23 cellular contexts compared by ENCODE assay signal in the genomic region with DNA sequence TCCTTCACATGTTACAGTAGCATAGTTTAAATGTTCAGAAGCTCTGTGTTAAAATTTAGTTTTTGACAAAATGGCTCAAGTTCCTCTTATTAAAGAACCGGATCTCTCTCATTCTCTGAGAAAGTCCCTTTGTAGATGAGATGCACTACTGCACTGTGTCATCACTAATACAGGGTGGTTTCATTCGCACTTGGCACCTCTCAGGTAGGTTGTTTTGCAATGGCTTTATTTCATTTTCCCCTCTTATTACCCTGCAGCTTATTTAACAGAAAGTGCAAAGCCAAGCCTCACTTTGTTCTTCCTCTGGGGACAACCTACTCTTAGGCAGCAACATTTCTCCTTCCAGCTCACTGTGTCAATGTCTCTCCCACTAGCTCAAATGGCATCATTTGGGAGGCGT.
A peak's percentile ranks its signal among the peaks of the same experiment; 100 is the strongest.
DNase-seq lines count a peak whose midpoint lies in the region; ATAC-seq lines count a peak whose summit lies in the region.
"Had no signal": no experiment of that assay in that cellular context is flagged by ENCODE, and none has a peak within 500 bp of the region (broad histone marks: within the 10 kb centered on the region; RNA-seq: fewer than 3 reads in every experiment).

No MANE protein-coding gene starts in this region.

- H3K14ac ChIP-seq in neuronal stem cell (ENCODE audit: low read length) = no peak overlapping the region

- no peak overlapping the region for H2AFZ ChIP-seq in neuronal stem cell (ENCODE audit: low read length)
- H2AFZ ChIP-seq: GM23248 had no signal

- no peak overlapping the region for H3K4me3 ChIP-seq in neuronal stem cell (ENCODE audit: low read length in 2 of 2)
- H3K4me3 ChIP-seq: GM23248, K562, SK-N-MC had no signal

- H2BK120ac ChIP-seq in neuronal stem cell (ENCODE audit: low read depth, low read length) = no peak overlapping the region

- H2BK5ac ChIP-seq in neuronal stem cell (ENCODE audit: low read length) = no peak overlapping the region

- peak; percentile 46 to 51 for ATAC-seq in activated CD4-positive, CD25-positive, alpha-beta regulatory T cell treated with anti-CD3 and anti-CD28 coated beads, Interleukin-2, amount 50 U/mL, for 24 hours
- peak; percentile 63 for ATAC-seq in GM19463 (IDR thresholded peaks at IDR 0.05; ENCODE audit: unreplicated experiment)
- peak; percentile 85 for ATAC-seq in HG02852 (IDR thresholded peaks at IDR 0.05; ENCODE audit: unreplicated experiment)
- ATAC-seq: K562 had no signal

- H3K4me2 ChIP-seq in neuronal stem cell (ENCODE audit: insufficient read depth, low read length, poor library complexity, severe bottlenecking) = no peak overlapping the region

- no peaks in the 10 kb centered on the region for H3K36me3 ChIP-seq in neuronal stem cell (replicated peaks in 1 of 2; ENCODE audit: control insufficient read depth in 2 of 2, insufficient read depth in 2 of 2, low read length in 2 of 2)

- DNase-seq in activated CD4-positive, CD25-positive, alpha-beta regulatory T cell treated with anti-CD3 and anti-CD28 coated beads, Interleukin-2, amount 50 U/mL, for 72 hours = no peak
- no peak for DNase-seq in activated gamma-delta T cell (lab: John Stamatoyannopoulos, UW)
- no peak for DNase-seq in putamen (ENCODE audit: low spot score)
- DNase-seq in neuronal stem cell (ENCODE audit: low spot score) = no peak
- DNase-seq in hippocampal formation (lab: John Stamatoyannopoulos, UW) = no peak
- DNase-seq: Caco-2; CD4-positive, alpha-beta T cell; DMS153; GDM1; GM23248; HCEC 1CT; NCI-H1105 treated with DMSO at 0.1 percent for 48 hours; NCI-H1694 treated with DMSO at 0.1 percent for 48 hours; NCI-H2107; NCI-H510A; NCI-H748 treated with DMSO at 0.1 percent for 48 hours; SHP77 had no signal

- no peaks in the 10 kb centered on the region for H3K9me3 ChIP-seq in neuronal stem cell (replicated peaks in 1 of 2; ENCODE audit: control insufficient read depth in 2 of 2, insufficient read depth in 1 of 2, low read depth in 1 of 2, low read length in 2 of 2)
- H3K9me3 ChIP-seq: Caco-2 had no signal

- no peaks in the 10 kb centered on the region for H3K79me1 ChIP-seq in neuronal stem cell (ENCODE audit: low read depth, low read length)

- no peak overlapping the region for H2BK12ac ChIP-seq in neuronal stem cell (ENCODE audit: low read length)

- H3K4ac ChIP-seq in neuronal stem cell (ENCODE audit: low read length) = no peak overlapping the region

- no peak overlapping the region for H3K18ac ChIP-seq in neuronal stem cell (ENCODE audit: low read length)

- H3K23ac ChIP-seq in neuronal stem cell (ENCODE audit: low read depth, low read length, poor library complexity) = no peak overlapping the region

- no peak overlapping the region for H2BK15ac ChIP-seq in neuronal stem cell (ENCODE audit: low read length)

- no CpG with 5 or more reads among the region's 3 CpGs for WGBS in neuronal stem cell (ENCODE audit: extremely low coverage in 2 of 2, insufficient read length in 2 of 2, insufficient replicate concordance in 1 of 2), 2 donors

- no peak overlapping the region for H3K27ac ChIP-seq in neuronal stem cell (replicated peaks; ENCODE audit: low read length)
- H3K27ac ChIP-seq: 22Rv1, GM23248, SK-N-MC had no signal

- H3K27me3 ChIP-seq in neuronal stem cell (ENCODE audit: control insufficient read depth in 3 of 3, insufficient read depth in 3 of 3, low read depth in 1 of 3, low read length in 3 of 3) = no peaks in the 10 kb centered on the region

- no peak overlapping the region for H4K8ac ChIP-seq in neuronal stem cell (ENCODE audit: low read depth, low read length)

- H4K91ac ChIP-seq in neuronal stem cell (ENCODE audit: low read depth, low read length, poor library complexity) = no peak overlapping the region

- no peak overlapping the region for H2AK5ac ChIP-seq in neuronal stem cell (ENCODE audit: low read depth, low read length)

- H3K4me1 ChIP-seq in neuronal stem cell (ENCODE audit: control insufficient read depth in 2 of 2, insufficient read depth in 1 of 2, low read depth in 1 of 2, low read length in 2 of 2) = no peaks in the 10 kb centered on the region
- H3K4me1 ChIP-seq: Caco-2 had no signal

- no peak overlapping the region for H3K9ac ChIP-seq in neuronal stem cell (ENCODE audit: low read depth, low read length, poor library complexity)
- H3K9ac ChIP-seq: GM23248 had no signal
